ENCODE assay signal across 12 cellular contexts in the genomic region with DNA sequence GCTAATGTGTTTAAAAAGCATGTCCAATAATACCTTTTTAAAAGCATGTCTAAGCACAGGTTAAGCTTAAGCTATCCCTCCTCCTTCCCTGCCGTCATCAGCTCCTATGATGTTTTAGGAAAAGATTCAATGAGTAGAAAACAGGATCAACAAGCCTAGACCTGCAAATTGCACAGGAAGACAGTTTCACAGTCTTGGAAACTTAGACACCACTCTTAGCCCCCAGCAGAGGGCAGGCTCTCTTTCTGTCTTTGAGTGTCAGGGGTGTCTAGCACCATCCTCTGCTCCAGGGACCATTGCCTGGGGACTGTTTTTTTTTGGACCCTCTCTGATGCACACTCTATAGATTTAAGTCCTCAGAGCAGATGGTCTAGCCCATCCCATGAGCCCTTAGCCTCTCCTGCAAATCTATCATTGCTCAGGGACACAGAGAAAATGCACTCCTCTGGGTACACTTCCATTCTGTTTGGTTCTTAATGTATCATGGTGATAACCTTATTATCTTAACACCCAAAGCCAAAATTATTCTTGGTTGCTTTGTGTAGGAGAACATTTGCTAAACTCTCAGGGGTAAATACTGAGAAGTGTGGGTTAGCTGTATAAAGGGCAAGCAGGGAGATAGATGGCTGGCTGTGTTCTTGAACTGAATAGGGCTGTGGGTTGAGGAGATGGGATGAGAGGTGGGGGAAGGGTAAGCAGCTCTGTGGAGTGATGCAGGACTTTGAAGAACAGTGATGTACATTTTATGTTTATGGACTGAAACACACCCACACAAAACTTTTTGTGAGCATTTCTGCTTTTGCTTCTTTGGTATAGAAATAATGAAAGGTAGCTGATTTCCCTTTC.
DNase-seq lines count a peak whose midpoint lies in the region; TF ChIP-seq lines count a peak whose summit lies in the region.
"Had no signal": no experiment of that assay in that cellular context is flagged by ENCODE, and none has a peak within 500 bp of the region (broad histone marks: within the 10 kb centered on the region; RNA-seq: fewer than 3 reads in every experiment).

No MANE protein-coding gene starts in this region.

- H3K4me3 ChIP-seq in AG04449 (ENCODE audit: low read depth, low read length) (no peak overlapping the region), GM12875 (ENCODE audit: low read depth, low read length) (no peak overlapping the region), fibroblast of pulmonary artery (replicated peaks; ENCODE audit: low read depth, low read length) (no peak overlapping the region)
- H3K4me3 ChIP-seq: gastrocnemius medialis had no signal

- CTCF ChIA-PET in AG04449 (lab: Yijun Ruan, JAX): interaction anchor here (0.7 to 5.2 kb wide), 12 partner anchors 10 to 936 kb away, joined by 3 to 32 read pairs (median 3); no protein-coding TSS in a partner anchor

- POLR2A ChIA-PET in AG04449 (lab: Yijun Ruan, JAX): no interaction called here

- DNase-seq in AG04449 (ENCODE audit: low read depth, low spot score) (no peak), OCI-M1 (lab: John Stamatoyannopoulos, UW) (peak; percentile 1), fibroblast of pulmonary artery (ENCODE audit: low read depth) (peak; percentile 23), NCI-H146 treated with DMSO at 0.1 percent for 48 hours (lab: John Stamatoyannopoulos, UW; ENCODE audit: unreplicated experiment) (no peak), A172 (ENCODE audit: low spot score) (no peak), nucleus accumbens (lab: John Stamatoyannopoulos, UW) (no peak)
- no peak for DNase-seq in activated naive CD4-positive, alpha-beta T cell treated with Interleukin-2 at 50 U/mL for 16 hours
- DNase-seq: activated T-cell treated with anti-CD3 and anti-CD28 coated beads, Interleukin-2, amount 50 U/mL, for 4 hours; gastrocnemius medialis; NCI-H748 treated with DMSO at 0.1 percent for 48 hours; stimulated activated CD4-positive, alpha-beta T cell treated with anti-CD3 and anti-CD28 coated beads, Interleukin-12 subunit alpha, Interleukin-12 subunit beta, amount 100 ng/mL, for 4 hours had no signal

- peak; percentile 49 for TF ChIP-seq CTCF in AG04449 (IDR thresholded peaks at IDR 0.05; ENCODE audit: insufficient read depth, low read length, missing control alignments)
- TF ChIP-seq CTCF in GM12875 (IDR thresholded peaks at IDR 0.05; ENCODE audit: borderline replicate concordance, insufficient read depth, low read depth, low read length): peak; percentile 48; the same call in 1 of the 2 replicates
- TF ChIP-seq CTCF in fibroblast of pulmonary artery (IDR thresholded peaks at IDR 0.05; ENCODE audit: low read length, missing control alignments): peak; percentile 72

Comparison
In these comparisons a context has a peak if more than half of its experiments do, and no peak if none do; other contexts are left out.
1. DNase-seq: peak in OCI-M1 (single experiment) and fibroblast of pulmonary artery (single experiment); none in AG04449 (single experiment), NCI-H146 treated with DMSO at 0.1 percent for 48 hours (single experiment), activated naive CD4-positive, alpha-beta T cell treated with Interleukin-2 at 50 U/mL for 16 hours (single experiment), A172 (single experiment) and nucleus accumbens (0 of 56).
2. Peak in every context shown above with its lines, with median percentiles within 50 percentile points of each other: CTCF ChIP-seq.